ENCODE assay signal across 12 cellular contexts in genomic region chr12:94099191-94099983, GRCh38. TPM values are rescaled to one million over a fixed set of nuclear protein-coding genes. Genes with fewer than 3 reads are reported as not detected.
DNase-seq lines count a peak whose midpoint lies in the region; ATAC-seq, FAIRE-seq and TF ChIP-seq lines count a peak whose summit lies in the region.
"Had no signal": no experiment of that assay in that cellular context is flagged by ENCODE, and none has a peak within 500 bp of the region (broad histone marks: within the 10 kb centered on the region; RNA-seq: fewer than 3 reads in every experiment).

No MANE protein-coding gene starts in this region.

- FAIRE-seq in H54 (lab: Jason Lieb, UNC) = no peak
- FAIRE-seq: GM19239 had no signal

- H3K4me1 ChIP-seq in Panc1 (ENCODE audit: control insufficient read depth, insufficient read depth, low read length) = peaks cover 22% of the 10 kb centered on the region
- H3K4me1 ChIP-seq: uterus had no signal

- no peak for TF ChIP-seq POLR2A in H54 (IDR thresholded peaks at IDR 0.05; ENCODE audit: low read depth, low read length)

- H3K36me3 ChIP-seq in Panc1 (ENCODE audit: control insufficient read depth, insufficient read depth, low read length) = no peaks in the 10 kb centered on the region
- H3K36me3 ChIP-seq: neutrophil, uterus had no signal

- H3K27me3 ChIP-seq in Panc1 (ENCODE audit: control insufficient read depth, insufficient read depth, low read length) = no peaks in the 10 kb centered on the region
- H3K27me3 ChIP-seq: uterus had no signal

- no TSS peak for BruUV-seq in Panc1 (replicated peaks; lab: Mats Ljungman, UMichigan)

- POLR2A ChIA-PET in Panc1 (lab: Charles Lee) = no interaction called here

- intact Hi-C loops in Panc1 (cut with micrococcal nuclease; ENCODE audit: unreplicated experiment) = no loop called here

- in situ Hi-C loops in Panc1 (cut with HindIII; ENCODE audit: low pct_unique_long_range_greater_than_20kb, low sequenced_read_pairs) = no loop called here

- no peaks in the 10 kb centered on the region for H3K9me3 ChIP-seq in Panc1 (ENCODE audit: control insufficient read depth, insufficient read depth, low read depth, low read length)
- H3K9me3 ChIP-seq: neutrophil, uterus had no signal

- peak overlapping the region; percentile 49; the same call in 1 of the 2 replicates for H3K27ac ChIP-seq in Panc1 (ENCODE audit: low read length)
- H3K27ac ChIP-seq: neutrophil had no signal

- TF ChIP-seq CTCF in AG10803 (conservative IDR thresholded peaks at IDR 0.05; ENCODE audit: low read length) (no peak), Panc1 (IDR thresholded peaks at IDR 0.05) (no peak)

- CTCF ChIA-PET in Panc1 (lab: Charles Lee) = interaction anchor here (0.6 to 2.2 kb wide), 2 partner anchors 332 to 530 kb away, joined by 3 to 13 read pairs; no protein-coding TSS in a partner anchor

- H3K4me3 ChIP-seq in AG10803 (ENCODE audit: low read length) (no peak overlapping the region), Panc1 (ENCODE audit: low read depth in 2 of 2, low read length in 2 of 2) (no peak overlapping the region)
- H3K4me3 ChIP-seq: uterus had no signal

- DNase-seq in AG10803 (ENCODE audit: low read depth) (peak; percentile 25), HCEC 1CT (peak; percentile 11), Panc1 (ENCODE audit: low read depth, low spot score) (peak; percentile 33), fibroblast of the conjunctiva (ENCODE audit: low read depth) (peak; percentile 38), GDM1 (lab: John Stamatoyannopoulos, UW) (no peak), H54 (ENCODE audit: insufficient read length, low spot score) (no peak)
- DNase-seq: effector CD8-positive, alpha-beta T cell had no signal

- ATAC-seq in Panc1 (peak; percentile 27; the same call in 1 of the 2 replicates), HG03469 (IDR thresholded peaks at IDR 0.05; ENCODE audit: unreplicated experiment) (no peak), GM19351 (IDR thresholded peaks at IDR 0.05; ENCODE audit: unreplicated experiment) (no peak)

RNA-seq across cellular contexts. Expression of gene PLXNC1, which starts 49.0 kb away (rescaled TPM):
- total RNA-seq in Panc1 (2021; ENCODE audit: unreplicated experiment) = 0.57 TPM
- 0.21 TPM for polyA plus RNA-seq in Panc1 (2012; ENCODE audit: insufficient read length)

Comparison
In these comparisons a context has a peak if more than half of its experiments do, and no peak if none do; other contexts are left out.
1. DNase-seq: peak in AG10803 (single experiment), HCEC 1CT (single experiment), Panc1 (single experiment) and fibroblast of the conjunctiva (single experiment); none in GDM1 (single experiment) and H54 (single experiment).